18 cellular contexts compared by ENCODE assay signal in the genomic region with DNA sequence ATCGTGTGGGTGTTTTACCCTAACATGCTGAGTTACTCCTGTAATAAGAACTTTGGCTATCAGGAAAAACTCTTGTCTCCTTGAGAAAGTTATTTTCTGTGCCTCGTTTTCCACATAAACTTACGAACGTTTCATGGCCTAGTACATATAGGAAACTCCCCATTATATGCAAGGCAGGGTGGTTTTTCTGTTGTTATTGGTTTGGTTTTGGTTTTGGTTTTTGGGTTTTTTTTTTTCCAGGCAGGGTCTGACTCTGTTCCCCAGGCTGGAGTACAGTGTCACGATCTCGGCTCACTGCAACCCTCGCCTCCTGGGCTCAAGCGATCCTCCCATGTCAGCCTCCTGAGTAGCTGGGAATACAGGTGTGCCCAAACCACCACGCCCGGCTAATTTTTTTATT. TPM values are rescaled to one million over a fixed set of nuclear protein-coding genes. Genes with fewer than 3 reads are reported as not detected.
A peak's percentile ranks its signal among the peaks of the same experiment; 100 is the strongest.
DNase-seq lines count a peak whose midpoint lies in the region; ATAC-seq and TF ChIP-seq lines count a peak whose summit lies in the region.
"Had no signal": no experiment of that assay in that cellular context is flagged by ENCODE, and none has a peak within 500 bp of the region (broad histone marks: within the 10 kb centered on the region; RNA-seq: fewer than 3 reads in every experiment).

No MANE protein-coding gene starts in this region.

- H3K4me1 ChIP-seq in MM.1S (ENCODE audit: low read length), result 0 out of 2 replicates have a peak, but pooled peaks cover 3% of the 10 kb centered on the region
- no peaks in the 10 kb centered on the region for H3K4me1 ChIP-seq in PC-9 (replicated peaks; ENCODE audit: insufficient read depth)
- H3K4me1 ChIP-seq: A549; BLaER1 treated with 17β-estradiol and CSF1 and Interleukin-3, amounts not matched to agents 10 nM and 100 nM had no signal

- H3K27ac Mint-ChIP-seq in stimulated activated naive B cell treated with anti-CD40 and anti-IgM and Interleukin-4, amounts not matched to agents 10 μg/mL and 1 μg/mL and 100 μg/mL, for 72 hours, result no peak overlapping the region
- H3K27ac Mint-ChIP-seq in endothelial cell (ENCODE audit: unreplicated experiment), result no peak overlapping the region
- H3K27ac Mint-ChIP-seq: B cell; CD4-positive, alpha-beta T cell; CD8-positive, alpha-beta T cell had no signal

- H4K20me1 ChIP-seq in MM.1S (ENCODE audit: insufficient read depth, low read length), result no peaks in the 10 kb centered on the region
- no peaks in the 10 kb centered on the region for H4K20me1 ChIP-seq in PC-9 (ENCODE audit: insufficient read depth)
- H4K20me1 ChIP-seq: BLaER1 treated with 17β-estradiol and CSF1 and Interleukin-3, amounts not matched to agents 10 nM and 100 nM had no signal

- H2AFZ ChIP-seq in MM.1S (ENCODE audit: low read length), result peak overlapping the region; percentile 89
- 0 out of 2 replicates have a peak overlapping the region, but pooled peaks have one; percentile 48 for H2AFZ ChIP-seq in PC-9

- H3K27ac ChIP-seq in MM.1S (ENCODE audit: low read length) (peak overlapping the region; percentile 12; the same call in 1 of the 2 replicates), PC-9 (no peak overlapping the region)
- H3K27ac ChIP-seq: 22Rv1; A549; BLaER1 treated with 17β-estradiol and CSF1 and Interleukin-3, amounts not matched to agents 10 nM and 100 nM; C4-2B had no signal

- no peak for TF ChIP-seq CTCF in GM12865 (IDR thresholded peaks at IDR 0.05; ENCODE audit: insufficient read depth, low read depth, low read length, missing control alignments)
- TF ChIP-seq CTCF in MM.1S (IDR thresholded peaks at IDR 0.05; ENCODE audit: low read length), result no peak
- TF ChIP-seq CTCF in PC-9 (conservative IDR thresholded peaks at IDR 0.05), result no peak
- no peak for TF ChIP-seq CTCF in endothelial cell (IDR thresholded peaks at IDR 0.05; ENCODE audit: unreplicated experiment)

- no peaks in the 10 kb centered on the region for H3K4me1 Mint-ChIP-seq in stimulated activated naive B cell treated with anti-CD40 and anti-IgM and Interleukin-4, amounts not matched to agents 10 μg/mL and 1 μg/mL and 100 μg/mL, for 72 hours
- H3K4me1 Mint-ChIP-seq in endothelial cell (ENCODE audit: unreplicated experiment), result no peaks in the 10 kb centered on the region
- H3K4me1 Mint-ChIP-seq: B cell had no signal

- H3K4me3 Mint-ChIP-seq in stimulated activated naive B cell treated with anti-CD40 and anti-IgM and Interleukin-4, amounts not matched to agents 10 μg/mL and 1 μg/mL and 100 μg/mL, for 72 hours, result no peak overlapping the region
- no peak overlapping the region for H3K4me3 Mint-ChIP-seq in endothelial cell (ENCODE audit: unreplicated experiment)
- H3K4me3 Mint-ChIP-seq: B cell; CD4-positive, alpha-beta T cell; CD8-positive, alpha-beta T cell had no signal

- no TSS peak for BruUV-seq in PC-9 (replicated peaks; lab: Mats Ljungman, UMichigan)

- no peaks in the 10 kb centered on the region for H3K27me3 ChIP-seq in MM.1S (replicated peaks; ENCODE audit: insufficient read depth, low read length)
- H3K27me3 ChIP-seq in PC-9 (ENCODE audit: insufficient read depth, low read depth), result no peaks in the 10 kb centered on the region
- H3K27me3 ChIP-seq: BLaER1 treated with 17β-estradiol and CSF1 and Interleukin-3, amounts not matched to agents 10 nM and 100 nM had no signal

- H3K9me3 ChIP-seq in MM.1S (replicated peaks; ENCODE audit: insufficient read depth, low read length) (no peaks in the 10 kb centered on the region), PC-9 (ENCODE audit: insufficient read depth, low read depth) (no peaks in the 10 kb centered on the region)
- H3K9me3 ChIP-seq: A549; BLaER1 treated with 17β-estradiol and CSF1 and Interleukin-3, amounts not matched to agents 10 nM and 100 nM had no signal

- peaks cover 3 to 34% of the 10 kb centered on the region in 2 donors for H3K27me3 Mint-ChIP-seq in stimulated activated naive B cell treated with anti-CD40 and anti-IgM and Interleukin-4, amounts not matched to agents 10 μg/mL and 1 μg/mL and 100 μg/mL, for 72 hours
- no peaks in the 10 kb centered on the region for H3K27me3 Mint-ChIP-seq in endothelial cell (ENCODE audit: unreplicated experiment)

- CTCF ChIA-PET in PC-9 (lab: Charles Lee), result no interaction called here

- H3F3A ChIP-seq in MM.1S (ENCODE audit: insufficient read depth, low read length) (no peaks in the 10 kb centered on the region), PC-9 (ENCODE audit: insufficient read depth, low read depth) (no peaks in the 10 kb centered on the region)

- H3K36me3 ChIP-seq in MM.1S (replicated peaks; ENCODE audit: insufficient read depth, low read length) (no peaks in the 10 kb centered on the region), PC-9 (ENCODE audit: low read depth) (no peaks in the 10 kb centered on the region)
- H3K36me3 ChIP-seq: BLaER1 treated with 17β-estradiol and CSF1 and Interleukin-3, amounts not matched to agents 10 nM and 100 nM had no signal

- peak overlapping the region; percentile 52 for H3K9ac ChIP-seq in MM.1S (ENCODE audit: low read length)
- H3K9ac ChIP-seq: BLaER1 treated with 17β-estradiol and CSF1 and Interleukin-3, amounts not matched to agents 10 nM and 100 nM had no signal

- intact Hi-C loops in PC-9 (cut with micrococcal nuclease; ENCODE audit: unreplicated experiment), result no loop called here

- no peak overlapping the region for H3K4me3 ChIP-seq in GM12865 (ENCODE audit: low read depth, low read length)
- H3K4me3 ChIP-seq in MM.1S (ENCODE audit: low read length), result peak overlapping the region; percentile 60
- no peak overlapping the region for H3K4me3 ChIP-seq in PC-9
- H3K4me3 ChIP-seq: A549; BLaER1 treated with 17β-estradiol and CSF1 and Interleukin-3, amounts not matched to agents 10 nM and 100 nM had no signal

- H3K9me3 Mint-ChIP-seq in stimulated activated naive B cell treated with anti-CD40 and anti-IgM and Interleukin-4, amounts not matched to agents 10 μg/mL and 1 μg/mL and 100 μg/mL, for 72 hours, result no peaks in the 10 kb centered on the region
- H3K9me3 Mint-ChIP-seq in endothelial cell (ENCODE audit: unreplicated experiment), result no peaks in the 10 kb centered on the region
- H3K9me3 Mint-ChIP-seq: CD4-positive, alpha-beta T cell; CD8-positive, alpha-beta T cell had no signal

- POLR2A ChIA-PET in PC-9 (lab: Charles Lee; ENCODE audit: unreplicated experiment), result no interaction called here

- no peaks in the 10 kb centered on the region for H3K36me3 Mint-ChIP-seq in stimulated activated naive B cell treated with anti-CD40 and anti-IgM and Interleukin-4, amounts not matched to agents 10 μg/mL and 1 μg/mL and 100 μg/mL, for 72 hours
- H3K36me3 Mint-ChIP-seq in endothelial cell (ENCODE audit: low read depth, unreplicated experiment), result no peaks in the 10 kb centered on the region
- H3K36me3 Mint-ChIP-seq: CD8-positive, alpha-beta T cell had no signal

- peak; percentile 1 for DNase-seq in GM12865 (ENCODE audit: low read depth)
- peak; percentile 70 for DNase-seq in MM.1S
- no peak for DNase-seq in PC-9
- no peak for DNase-seq in stimulated activated naive B cell treated with anti-CD40 and anti-IgM and Interleukin-4, amounts not matched to agents 10 μg/mL and 1 μg/mL and 100 μg/mL, for 72 hours
- DNase-seq in endothelial cell (ENCODE audit: low spot score), result no peak
- DNase-seq: AML-193; Caco-2; Calu3; CD4-positive, alpha-beta T cell; CD8-positive, alpha-beta T cell; DMS79 treated with DMSO at 0.1 percent for 48 hours had no signal

- H3K4me2 ChIP-seq in MM.1S (ENCODE audit: low read depth, low read length) (peak overlapping the region; percentile 68), PC-9 (no peak overlapping the region)
- H3K4me2 ChIP-seq: A549; BLaER1 treated with 17β-estradiol and CSF1 and Interleukin-3, amounts not matched to agents 10 nM and 100 nM had no signal

- H3K9me2 ChIP-seq in MM.1S (replicated peaks; ENCODE audit: insufficient read depth, low read length), result no peaks in the 10 kb centered on the region
- no peaks in the 10 kb centered on the region for H3K9me2 ChIP-seq in PC-9 (ENCODE audit: insufficient read depth)

- H3K79me2 ChIP-seq in MM.1S (ENCODE audit: low read length), result no peaks in the 10 kb centered on the region
- H3K79me2 ChIP-seq in PC-9 (ENCODE audit: low read depth), result no peaks in the 10 kb centered on the region

- ATAC-seq in HG03469 (IDR thresholded peaks at IDR 0.05; ENCODE audit: unreplicated experiment), result no peak
- no peak for ATAC-seq in stimulated activated naive B cell treated with anti-CD40 and anti-IgM and Interleukin-4, amounts not matched to agents 10 μg/mL and 1 μg/mL and 100 μg/mL, for 72 hours (replicated peaks)
- ATAC-seq: A549; CD8-positive, alpha-beta T cell had no signal

RNA-seq across cellular contexts. Expression of gene OR6C3, which starts 5.5 kb away (rescaled TPM):
- total RNA-seq in PC-9 (2021) (not detected in 2 replicates), endothelial cell (ENCODE audit: unreplicated experiment) (not detected)
- total RNA-seq: A172; B cell; Caco-2; Calu3; CD4-positive, alpha-beta T cell; CD8-positive, alpha-beta T cell had no signal

RNA-seq across cellular contexts. Expression of gene OR6C1, which starts 21.9 kb away (rescaled TPM):
- total RNA-seq in PC-9 (2021), result not detected in 2 replicates
- total RNA-seq in endothelial cell (ENCODE audit: unreplicated experiment), result not detected
- total RNA-seq: A172; B cell; Caco-2; Calu3; CD4-positive, alpha-beta T cell; CD8-positive, alpha-beta T cell had no signal

RNA-seq across cellular contexts. Expression of gene OR6C75, which starts 26.8 kb away (rescaled TPM):
- total RNA-seq in PC-9 (2021) (not detected in 2 replicates), endothelial cell (ENCODE audit: unreplicated experiment) (not detected)
- total RNA-seq: A172; B cell; Caco-2; Calu3; CD4-positive, alpha-beta T cell; CD8-positive, alpha-beta T cell had no signal

RNA-seq across cellular contexts. Expression of gene OR6C6, which starts 39.6 kb away (rescaled TPM):
- total RNA-seq in PC-9 (2021) (not detected in 2 replicates), endothelial cell (ENCODE audit: unreplicated experiment) (not detected)
- total RNA-seq: A172; B cell; Caco-2; Calu3; CD4-positive, alpha-beta T cell; CD8-positive, alpha-beta T cell had no signal

Comparison
In these comparisons a context has a peak if more than half of its experiments do, and no peak if none do; other contexts are left out.
1. DNase-seq: peak in GM12865 (single experiment) and MM.1S (single experiment); none in PC-9 (0 of 2), stimulated activated naive B cell treated with anti-CD40 and anti-IgM and Interleukin-4, amounts not matched to agents 10 μg/mL and 1 μg/mL and 100 μg/mL, for 72 hours (single experiment) and endothelial cell (single experiment).